Comparison of ENCODE assay signal across 8 cellular contexts in genomic region chr5:179906795-179907569, GRCh38. TPM values are rescaled to one million over a fixed set of nuclear protein-coding genes. Genes with fewer than 3 reads are reported as not detected.
A peak's percentile ranks its signal among the peaks of the same experiment; 100 is the strongest.
DNase-seq lines count a peak whose midpoint lies in the region; ATAC-seq and TF ChIP-seq lines count a peak whose summit lies in the region.

No MANE protein-coding gene starts in this region.

- H3K9me3 Mint-ChIP-seq in Caco-2 (ENCODE audit: unreplicated experiment): no peaks in the 10 kb centered on the region

- no peaks in the 10 kb centered on the region for H3K27me3 Mint-ChIP-seq in Caco-2 (ENCODE audit: insufficient read depth, unreplicated experiment)

- H2AFZ ChIP-seq in PC-9 (peak overlapping the region; percentile 91), smooth muscle cell (ENCODE audit: low read depth) (peak overlapping the region; percentile 52)

- H3K4me2 ChIP-seq in PC-9: peak overlapping the region; percentile 99
- peak overlapping the region; percentile 87 for H3K4me2 ChIP-seq in smooth muscle cell

- H3K36me3 ChIP-seq in Caco-2 (ENCODE audit: control insufficient read depth, insufficient read depth, low read length) (peaks cover 3% of the 10 kb centered on the region), PC-9 (ENCODE audit: low read depth) (peaks cover 4% of the 10 kb centered on the region; the same call in 1 of the 2 replicates), smooth muscle cell (ENCODE audit: low read depth) (no peaks in the 10 kb centered on the region)

- peak overlapping the region; percentile 82 for H3K4me3 Mint-ChIP-seq in Caco-2 (ENCODE audit: unreplicated experiment)

- POLR2A ChIA-PET in Caco-2 (lab: Charles Lee): no interaction called here
- POLR2A ChIA-PET in PC-9 (lab: Charles Lee; ENCODE audit: unreplicated experiment): interaction anchor here (0.6 kb wide), 2 partner anchors 175 to 294 kb away, joined by 6 to 15 read pairs; no protein-coding TSS in a partner anchor

- peak overlapping the region; percentile 76 for H3K4me3 ChIP-seq in Caco-2 (ENCODE audit: low read depth, low read length)
- peak overlapping the region; percentile 95 for H3K4me3 ChIP-seq in PC-9
- peak overlapping the region; percentile 73 for H3K4me3 ChIP-seq in smooth muscle cell

- TF ChIP-seq CTCF in Caco-2 (IDR thresholded peaks at IDR 0.05; ENCODE audit: insufficient read depth in 1 of 2, low read depth in 1 of 2, low read length in 1 of 2, severe bottlenecking in 1 of 2, unreplicated experiment in 1 of 2) (no peak), PC-9 (conservative IDR thresholded peaks at IDR 0.05) (no peak), smooth muscle cell (IDR thresholded peaks at IDR 0.05; ENCODE audit: borderline replicate concordance, insufficient read depth, poor library complexity, severe bottlenecking) (no peak)

- ATAC-seq in HG02678 (IDR thresholded peaks at IDR 0.05; ENCODE audit: unreplicated experiment): no peak

- peaks cover 6% of the 10 kb centered on the region; the same call in 1 of the 2 replicates for H4K20me1 ChIP-seq in PC-9 (ENCODE audit: insufficient read depth)
- H4K20me1 ChIP-seq in smooth muscle cell (ENCODE audit: low read depth): peaks cover 13% of the 10 kb centered on the region

- H3K79me2 ChIP-seq in PC-9 (ENCODE audit: low read depth) (peaks cover 24% of the 10 kb centered on the region), smooth muscle cell (ENCODE audit: low read depth) (peaks cover 13% of the 10 kb centered on the region)

- 29% methylated on average over 33 of the region's 54 CpGs for WGBS in smooth muscle cell (ENCODE audit: low lambda C conversion rate)

- H3K9me3 ChIP-seq in Caco-2 (no peaks in the 10 kb centered on the region), PC-9 (ENCODE audit: insufficient read depth, low read depth) (no peaks in the 10 kb centered on the region), smooth muscle cell (replicated peaks; ENCODE audit: low read depth) (no peaks in the 10 kb centered on the region)

- H3F3A ChIP-seq in PC-9 (ENCODE audit: insufficient read depth, low read depth) (peaks cover 13% of the 10 kb centered on the region), smooth muscle cell (ENCODE audit: low read depth) (no peaks in the 10 kb centered on the region)

- H3K9ac ChIP-seq in smooth muscle cell (ENCODE audit: low read depth): peak overlapping the region; percentile 32

- CTCF ChIA-PET in Caco-2 (lab: Charles Lee): interaction anchor here (0.6 kb wide), 1 partner anchor 144 kb away, joined by 3 read pairs; no protein-coding TSS in a partner anchor
- CTCF ChIA-PET in PC-9 (lab: Charles Lee): interaction anchor here (0.7 kb wide), 1 partner anchor 96 kb away, joined by 3 read pairs; no protein-coding TSS in a partner anchor

- peaks cover 4% of the 10 kb centered on the region; the same call in 1 of the 2 replicates for H3K4me1 ChIP-seq in Caco-2
- peaks cover 10% of the 10 kb centered on the region for H3K4me1 ChIP-seq in PC-9 (replicated peaks; ENCODE audit: insufficient read depth)
- no peaks in the 10 kb centered on the region for H3K4me1 ChIP-seq in smooth muscle cell (ENCODE audit: low read depth)

- H3K9me2 ChIP-seq in PC-9 (ENCODE audit: insufficient read depth): no peaks in the 10 kb centered on the region

- H3K27me3 ChIP-seq in Caco-2 (replicated peaks; ENCODE audit: control insufficient read depth, insufficient read depth, low read length): no peaks in the 10 kb centered on the region
- H3K27me3 ChIP-seq in PC-9 (ENCODE audit: insufficient read depth, low read depth): no peaks in the 10 kb centered on the region
- no peaks in the 10 kb centered on the region for H3K27me3 ChIP-seq in smooth muscle cell (ENCODE audit: low read depth)

- DNase-seq in Caco-2 (peak in 1 of 2 experiments; percentile 42), HCEC 1CT (peak; percentile 5), PC-9 (peak; percentile 39 to 43), astrocyte of the hippocampus (ENCODE audit: low read depth, low spot score) (peak; percentile 54), iPS-NIHi11 (ENCODE audit: low spot score) (peak; percentile 63), smooth muscle cell (lab: John Stamatoyannopoulos, UW; ENCODE audit: unreplicated experiment) (no peak), cerebellar nuclear complex (lab: John Stamatoyannopoulos, UW) (no peak)

- H3K27ac ChIP-seq in PC-9 (0 out of 2 replicates have a peak overlapping the region, but pooled peaks have one; percentile 9), smooth muscle cell (ENCODE audit: low read depth) (no peak overlapping the region)

- H3K4me1 Mint-ChIP-seq in Caco-2 (ENCODE audit: low read depth, unreplicated experiment): peaks cover 6% of the 10 kb centered on the region

- peaks cover 36% of the 10 kb centered on the region for H3K36me3 Mint-ChIP-seq in Caco-2 (ENCODE audit: insufficient read depth, unreplicated experiment)

- H3K27ac Mint-ChIP-seq in Caco-2 (ENCODE audit: unreplicated experiment): peak overlapping the region; percentile 80

- intact Hi-C loops in Caco-2 (cut with micrococcal nuclease; ENCODE audit: unreplicated experiment): loop anchor here (5.0 kb wide), 1 partner anchor 50 kb away; the partner anchor contains the start of gene MRNIP
- intact Hi-C loops in PC-9 (cut with micrococcal nuclease; ENCODE audit: unreplicated experiment): loop anchor here (5.0 to 10.0 kb wide), 4 partner anchors 102 to 185 kb away; partner anchors contain the start of genes MAML1 and MGAT4B

- no TSS peak for BruUV-seq in Caco-2 (replicated peaks; lab: Mats Ljungman, UMichigan)
- BruUV-seq in PC-9 (replicated peaks; lab: Mats Ljungman, UMichigan): no TSS peak

RNA-seq across cellular contexts. Expression of gene TBC1D9B, which starts 0.7 kb away (rescaled TPM):
- total RNA-seq in Caco-2 (2022) (106 and 107 TPM in 2 replicates), PC-9 (2021) (118 and 148 TPM in 2 replicates), smooth muscle cell (47.5 and 58.0 TPM in 2 replicates)
- polyA plus RNA-seq in smooth muscle cell: 62.3 and 72.6 TPM in 2 replicates

RNA-seq across cellular contexts. Expression of gene MRNIP, which starts 48.4 kb away (rescaled TPM):
- total RNA-seq in Caco-2 (2022) (37.8 and 43.0 TPM in 2 replicates), PC-9 (2021) (39.9 and 54.0 TPM in 2 replicates), smooth muscle cell (16.5 and 22.8 TPM in 2 replicates)
- polyA plus RNA-seq in smooth muscle cell: 11.9 and 19.9 TPM in 2 replicates

Comparison
In these comparisons a context has a peak if more than half of its experiments do, and no peak if none do; other contexts are left out.
1. DNase-seq: peak in HCEC 1CT (single experiment), PC-9 (2 of 2), astrocyte of the hippocampus (single experiment) and iPS-NIHi11 (single experiment); none in smooth muscle cell (single experiment) and cerebellar nuclear complex (0 of 2).
2. Peak in every context shown above with its lines, with median percentiles within 50 percentile points of each other: H3K4me3 ChIP-seq.